Comparison of ENCODE assay signal across 1 cellular context in the genomic region with DNA sequence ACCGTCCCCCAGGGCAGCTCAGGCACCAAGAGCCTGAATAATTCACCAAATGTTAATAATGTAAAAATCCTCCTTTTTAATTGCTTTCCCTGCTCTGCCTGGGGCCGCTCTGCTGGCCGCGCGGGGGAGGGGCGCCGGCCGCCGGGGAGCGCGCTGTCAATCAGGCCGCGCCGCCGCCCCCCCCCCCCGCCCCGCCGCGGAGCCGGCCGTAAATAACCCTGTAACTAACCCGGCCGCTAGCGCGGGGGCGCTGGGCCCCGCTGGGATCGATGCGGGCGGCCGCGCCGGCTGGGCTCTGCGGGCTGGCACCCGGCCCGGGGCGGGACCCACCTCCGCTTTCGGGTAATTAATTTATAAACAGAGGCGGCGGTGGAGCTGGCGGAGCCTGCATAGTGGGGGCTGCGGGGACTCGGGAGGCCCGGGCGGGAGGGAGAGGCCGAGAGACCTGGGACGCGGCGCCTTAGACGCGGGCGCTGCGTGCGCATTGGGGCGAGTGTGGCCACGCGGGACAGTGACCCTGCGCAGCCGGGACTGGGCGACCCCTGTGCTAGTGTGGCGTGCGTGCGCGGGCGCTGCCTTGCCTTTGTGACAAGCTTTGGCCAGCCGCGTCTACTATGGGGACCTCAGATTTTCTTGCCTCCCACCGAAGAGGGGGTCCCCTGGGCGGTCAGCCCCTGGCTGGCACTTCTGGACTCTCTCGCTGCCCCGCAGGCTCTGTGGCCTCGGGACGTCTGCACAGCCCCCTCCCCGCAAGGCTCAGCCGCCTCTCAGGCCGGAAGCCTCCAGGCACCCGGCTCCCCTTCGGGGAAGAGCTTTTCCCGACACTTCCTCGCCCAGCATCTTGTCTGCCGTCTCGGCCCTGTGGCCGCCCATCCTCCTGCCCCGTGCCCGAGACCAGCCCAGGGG.
TF ChIP-seq lines count a peak whose summit lies in the region.

No MANE protein-coding gene starts in this region.

TF ChIP-seq in IMR-90, 13 proteins besides CTCF, POLR2A, EP300 and RAD21:
- peak; percentile 58 for TF ChIP-seq MAZ (IDR thresholded peaks at IDR 0.05; ENCODE audit: borderline replicate concordance, low read depth, low read length)
- no peak for TF ChIP-seq SMC3 (IDR thresholded peaks at IDR 0.05; ENCODE audit: low read depth, low read length)
- TF ChIP-seq, protein P1, sequence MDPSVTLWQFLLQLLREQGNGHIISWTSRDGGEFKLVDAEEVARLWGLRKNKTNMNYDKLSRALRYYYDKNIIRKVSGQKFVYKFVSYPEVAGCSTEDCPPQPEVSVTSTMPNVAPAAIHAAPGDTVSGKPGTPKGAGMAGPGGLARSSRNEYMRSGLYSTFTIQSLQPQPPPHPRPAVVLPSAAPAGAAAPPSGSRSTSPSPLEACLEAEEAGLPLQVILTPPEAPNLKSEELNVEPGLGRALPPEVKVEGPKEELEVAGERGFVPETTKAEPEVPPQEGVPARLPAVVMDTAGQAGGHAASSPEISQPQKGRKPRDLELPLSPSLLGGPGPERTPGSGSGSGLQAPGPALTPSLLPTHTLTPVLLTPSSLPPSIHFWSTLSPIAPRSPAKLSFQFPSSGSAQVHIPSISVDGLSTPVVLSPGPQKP (IDR thresholded peaks at IDR 0.05; ENCODE audit: borderline replicate concordance, low read depth, low read length) = no peak
TF ChIP-seq in IMR-90: peak in this region for 1.
